In genomic region chr16:67191410-67191994, GRCh38 we compare ENCODE assay signal across 8 cellular contexts. TPM values are rescaled to one million over a fixed set of nuclear protein-coding genes. Genes with fewer than 3 reads are reported as not detected.
DNase-seq lines count a peak whose midpoint lies in the region; ATAC-seq and TF ChIP-seq lines count a peak whose summit lies in the region.

No MANE protein-coding gene starts in this region.

- H3K27ac ChIP-seq in SJCRH30 = no peak overlapping the region

- TF ChIP-seq CTCF in fibroblast of pulmonary artery (IDR thresholded peaks at IDR 0.05; ENCODE audit: low read length, missing control alignments) = no peak

- H3K4me1 ChIP-seq in SJCRH30 (peaks cover 16% of the 10 kb centered on the region), skeletal muscle satellite cell (ENCODE audit: control insufficient read depth, insufficient read depth, low read length) (peaks cover 41% of the 10 kb centered on the region)

- H3K4me3 ChIP-seq in SJCRH30 (peak overlapping the region; percentile 92), fibroblast of pulmonary artery (replicated peaks; ENCODE audit: low read depth, low read length) (peak overlapping the region; percentile 97), skeletal muscle satellite cell (ENCODE audit: low read length) (peak overlapping the region; percentile 95)

- peak; percentile 4 for ATAC-seq in GM19395 (IDR thresholded peaks at IDR 0.05; ENCODE audit: unreplicated experiment)
- ATAC-seq in HG02973 (IDR thresholded peaks at IDR 0.05; ENCODE audit: unreplicated experiment) = no peak

- no peaks in the 10 kb centered on the region for H3K27me3 ChIP-seq in SJCRH30
- H3K27me3 ChIP-seq in skeletal muscle satellite cell (ENCODE audit: control insufficient read depth, insufficient read depth, low read length) = no peaks in the 10 kb centered on the region

- peak overlapping the region; percentile 90 for H3K4me2 ChIP-seq in skeletal muscle satellite cell (ENCODE audit: low read length)

- peaks cover 29% of the 10 kb centered on the region for H3K36me3 ChIP-seq in SJCRH30
- H3K36me3 ChIP-seq in skeletal muscle satellite cell (ENCODE audit: insufficient read depth, low read length) = peaks cover 36% of the 10 kb centered on the region

- DNase-seq in SJCRH30 (no peak), fibroblast of pulmonary artery (ENCODE audit: low read depth) (no peak), putamen (ENCODE audit: low spot score) (no peak), superior temporal gyrus (ENCODE audit: extremely low spot score) (no peak), AG20443 (ENCODE audit: low spot score) (no peak)

- no peak overlapping the region for H3K9ac ChIP-seq in skeletal muscle satellite cell (ENCODE audit: low read depth, low read length)

- H3K9me3 ChIP-seq in SJCRH30 (replicated peaks) (no peaks in the 10 kb centered on the region), skeletal muscle satellite cell (replicated peaks; ENCODE audit: low read length) (no peaks in the 10 kb centered on the region)

RNA-seq across cellular contexts. Expression of gene E2F4, which starts 0.5 kb away (rescaled TPM):
- total RNA-seq in SJCRH30 (2014; rRNA removed; shearing (Covaris generic)) = 134 and 141 TPM in 2 replicates
- 77.6 and 88.0 TPM in 2 replicates for total RNA-seq in skeletal muscle satellite cell (2012; rRNA removed)

RNA-seq across cellular contexts. Expression of gene EXOC3L1, which starts 1.6 kb away (rescaled TPM):
- total RNA-seq in SJCRH30 (2014; rRNA removed; shearing (Covaris generic)) = 1.5 and 2.0 TPM in 2 replicates
- total RNA-seq in skeletal muscle satellite cell (2012; rRNA removed) = not detected in 2 replicates

RNA-seq across cellular contexts. Expression of gene ELMO3, which starts 7.4 kb away (rescaled TPM):
- 0.84 and 1.8 TPM in 2 replicates for total RNA-seq in SJCRH30 (2014; rRNA removed; shearing (Covaris generic))
- total RNA-seq in skeletal muscle satellite cell (2012; rRNA removed) = 0.25 and 0.44 TPM in 2 replicates

RNA-seq across cellular contexts. Expression of gene MATCAP1, which starts 7.7 kb away (rescaled TPM):
- 20.5 and 23.8 TPM in 2 replicates for total RNA-seq in SJCRH30 (2014; rRNA removed; shearing (Covaris generic))
- 10.6 and 14.9 TPM in 2 replicates for total RNA-seq in skeletal muscle satellite cell (2012; rRNA removed)

RNA-seq across cellular contexts. Expression of gene NOL3, which starts 21.2 kb away (rescaled TPM):
- total RNA-seq in SJCRH30 (2014; rRNA removed; shearing (Covaris generic)) = 13.3 and 14.1 TPM in 2 replicates
- total RNA-seq in skeletal muscle satellite cell (2012; rRNA removed) = 17.3 and 24.3 TPM in 2 replicates
